In the genomic region with DNA sequence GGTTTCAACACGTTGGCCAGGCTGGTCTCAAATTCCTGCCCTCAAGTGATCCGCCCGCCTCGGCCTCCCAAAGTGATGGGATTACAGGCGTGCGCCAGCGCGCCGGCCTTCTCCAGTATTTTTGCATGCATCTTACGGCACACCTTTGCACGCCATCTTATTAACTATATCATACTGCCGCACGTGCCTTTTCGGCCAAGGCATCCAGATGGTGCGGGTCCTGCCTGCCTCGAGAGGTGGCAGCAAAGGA, we compare ENCODE assay signal across 8 cellular contexts. TPM values are rescaled to one million over a fixed set of nuclear protein-coding genes. Genes with fewer than 3 reads are reported as not detected.
DNase-seq lines count a peak whose midpoint lies in the region; ATAC-seq, FAIRE-seq and TF ChIP-seq lines count a peak whose summit lies in the region.

No MANE protein-coding gene starts in this region.

- DNase-seq in A673 (ENCODE audit: low spot score) (no peak), GM12891 (ENCODE audit: insufficient read length, low spot score) (no peak), RWPE2 (ENCODE audit: low spot score) (no peak), esophagus squamous epithelium (lab: John Stamatoyannopoulos, UW) (peak; percentile 59), psoas muscle (no peak), middle frontal gyrus (ENCODE audit: extremely low spot score, low spot score) (no peak), GDM1 (lab: John Stamatoyannopoulos, UW) (no peak)

- H3K9me3 ChIP-seq in A673 (ENCODE audit: low read depth, low read length, poor library complexity, severe bottlenecking), result peaks cover 5% of the 10 kb centered on the region
- H3K9me3 ChIP-seq in RWPE2 (ENCODE audit: severe bottlenecking), result no peaks in the 10 kb centered on the region
- H3K9me3 ChIP-seq in esophagus squamous epithelium, result no peaks in the 10 kb centered on the region
- H3K9me3 ChIP-seq in psoas muscle, result no peaks in the 10 kb centered on the region

- H3K27ac ChIP-seq in A673 (ENCODE audit: low read depth, low read length, poor library complexity, severe bottlenecking), result peak overlapping the region; percentile 98
- peak overlapping the region; percentile 74 for H3K27ac ChIP-seq in RWPE2 (ENCODE audit: poor library complexity, severe bottlenecking)
- H3K27ac ChIP-seq in esophagus squamous epithelium, result peak overlapping the region; percentile 91 to 99 (median 96)
- peak overlapping the region; percentile 97 for H3K27ac ChIP-seq in psoas muscle

- 0 to 2% methylated on average over 6 to 11 of the region's 16 CpGs for WGBS in esophagus squamous epithelium, 2 donors
- 2 to 3% (median 3%) methylated on average over 16 of the region's 16 CpGs for WGBS in psoas muscle, 3 donors

- FAIRE-seq in GM12891 (lab: Jason Lieb, UNC), result no peak

- peak; percentile 45 for TF ChIP-seq CTCF in A673 (conservative IDR thresholded peaks at IDR 0.05; ENCODE audit: low read depth, low read length)
- TF ChIP-seq CTCF in RWPE2 (IDR thresholded peaks at IDR 0.05; ENCODE audit: poor library complexity, severe bottlenecking), result peak; percentile 52
- peak in 5 of 6 experiments; percentile 38 to 53 (median 51) for TF ChIP-seq CTCF in esophagus squamous epithelium (IDR thresholded peaks at IDR 0.05)
- peak; percentile 43 for TF ChIP-seq CTCF in psoas muscle (IDR thresholded peaks at IDR 0.05)

- H3K4me3 ChIP-seq in A673 (ENCODE audit: low read depth, low read length, poor library complexity, severe bottlenecking) (peak overlapping the region; percentile 94), RWPE2 (ENCODE audit: severe bottlenecking) (peak overlapping the region; percentile 63), esophagus squamous epithelium (peak overlapping the region; percentile 76 to 98 (median 94)), psoas muscle (peak overlapping the region; percentile 95)

- CTCF ChIA-PET in A673 (lab: Charles Lee), result no interaction called here

- TF ChIP-seq POLR2A in GM12891 (IDR thresholded peaks at IDR 0.05; ENCODE audit: low read depth, low read length) (no peak), esophagus squamous epithelium (IDR thresholded peaks at IDR 0.05) (no peak)

- intact Hi-C loops in A673 (cut with micrococcal nuclease; ENCODE audit: unreplicated experiment), result loop anchor here (2.0 to 10.0 kb wide), 2 partner anchors 14 to 184 kb away; a partner anchor contains a TSS
- intact Hi-C loops in esophagus squamous epithelium (cut with DNase I), result no loop called here
- intact Hi-C loops in psoas muscle (cut with DNase I), result no loop called here

- peaks cover 9% of the 10 kb centered on the region for H3K4me1 ChIP-seq in A673 (ENCODE audit: insufficient read depth, low read length, poor library complexity, severe bottlenecking)
- peaks cover 5% of the 10 kb centered on the region for H3K4me1 ChIP-seq in RWPE2 (ENCODE audit: insufficient read depth, poor library complexity, severe bottlenecking)
- H3K4me1 ChIP-seq in esophagus squamous epithelium, result peaks cover 11 to 32% (median 17%) of the 10 kb centered on the region in 3 donors
- peaks cover 8% of the 10 kb centered on the region for H3K4me1 ChIP-seq in psoas muscle

- ATAC-seq in RWPE2 (ENCODE audit: low read depth) (no peak), psoas muscle (no peak), GM19324 (IDR thresholded peaks at IDR 0.05; ENCODE audit: low FRiP score, unreplicated experiment) (no peak)

- BruUV-seq in A673 (replicated peaks; lab: Mats Ljungman, UMichigan), result no TSS peak

- POLR2A ChIA-PET in A673 (lab: Charles Lee; ENCODE audit: low non-redundant PET), result interaction anchor here (1.6 kb wide), 1 partner anchor 15 kb away, joined by 6 read pairs; a partner anchor contains a TSS

- H3K27me3 ChIP-seq in A673 (replicated peaks; ENCODE audit: insufficient read depth, low read depth, low read length, poor library complexity) (no peaks in the 10 kb centered on the region), RWPE2 (ENCODE audit: insufficient read depth, poor library complexity, severe bottlenecking) (no peaks in the 10 kb centered on the region), esophagus squamous epithelium (no peaks in the 10 kb centered on the region), psoas muscle (ENCODE audit: insufficient read depth in 3 of 3, low read length in 2 of 3) (no peaks in the 10 kb centered on the region)

- H3K36me3 ChIP-seq in A673 (ENCODE audit: insufficient read depth, low read length, poor library complexity, severe bottlenecking) (peaks cover 13% of the 10 kb centered on the region), RWPE2 (ENCODE audit: low read depth) (peaks cover 20% of the 10 kb centered on the region), esophagus squamous epithelium (peaks cover 0 to 22% (median 2%) of the 10 kb centered on the region in 3 donors), psoas muscle (ENCODE audit: insufficient read depth in 1 of 2, low read depth in 1 of 2) (peaks cover 3 to 16% of the 10 kb centered on the region in 2 donors)

TF ChIP-seq in GM12891, 5 proteins besides CTCF, POLR2A, EP300 and RAD21:
- TF ChIP-seq SPI1 (IDR thresholded peaks at IDR 0.05; ENCODE audit: low read depth, low read length), result no peak
- TF ChIP-seq TAF1 (IDR thresholded peaks at IDR 0.05; ENCODE audit: low read depth, low read length), result 0 out of 2 replicates have a peak, but pooled peaks have one; percentile 8

RNA-seq across cellular contexts. Expression of a gene that starts 0.8 kb away (rescaled TPM):
- total RNA-seq in A673 (2021) (70.3 and 75.5 TPM in 2 replicates), esophagus squamous epithelium (10 to 100 TPM; 10.4 to 39.3 (median 18.8) TPM), psoas muscle (10 to 100 TPM; 16.7 to 20.5 (median 17.9) TPM)
- 23.9 TPM for polyA plus RNA-seq in GM12891 (2012; ENCODE audit: low read depth, missing spikeins)
- polyA plus RNA-seq in psoas muscle, result 10 to 100 TPM; 14.5 to 25.4 (median 22.9) TPM

RNA-seq across cellular contexts. Expression of a gene that starts 14.5 kb away (rescaled TPM):
- 139 TPM in 2 replicates for total RNA-seq in A673 (2021)
- 40.4 TPM for polyA plus RNA-seq in GM12891 (2012; ENCODE audit: low read depth, missing spikeins)
- total RNA-seq in esophagus squamous epithelium, result 10 to 100 TPM; 14.6 to 40.3 (median 21.9) TPM
- total RNA-seq in psoas muscle, result 1 to 10 TPM; 6.4 to 8.5 (median 6.7) TPM
- polyA plus RNA-seq in psoas muscle, result 10 to 100 TPM in 2 of 3 donors, 1 to 10 TPM in 1; 8.1 to 24.6 (median 20.0) TPM

RNA-seq across cellular contexts. Expression of a gene that starts 33.4 kb away (rescaled TPM):
- total RNA-seq in A673 (2021), result 30.7 and 44.3 TPM in 2 replicates
- 22.9 TPM for polyA plus RNA-seq in GM12891 (2012; ENCODE audit: low read depth, missing spikeins)
- total RNA-seq in esophagus squamous epithelium, result 10 to 100 TPM; 16.9 to 33.4 (median 23.6) TPM
- 10 to 100 TPM; 20.3 to 31.0 (median 23.6) TPM for total RNA-seq in psoas muscle
- polyA plus RNA-seq in psoas muscle, result 10 to 100 TPM; 14.1 to 15.6 (median 14.9) TPM
